ENCODE assay signal across 1 cellular context in the genomic region with DNA sequence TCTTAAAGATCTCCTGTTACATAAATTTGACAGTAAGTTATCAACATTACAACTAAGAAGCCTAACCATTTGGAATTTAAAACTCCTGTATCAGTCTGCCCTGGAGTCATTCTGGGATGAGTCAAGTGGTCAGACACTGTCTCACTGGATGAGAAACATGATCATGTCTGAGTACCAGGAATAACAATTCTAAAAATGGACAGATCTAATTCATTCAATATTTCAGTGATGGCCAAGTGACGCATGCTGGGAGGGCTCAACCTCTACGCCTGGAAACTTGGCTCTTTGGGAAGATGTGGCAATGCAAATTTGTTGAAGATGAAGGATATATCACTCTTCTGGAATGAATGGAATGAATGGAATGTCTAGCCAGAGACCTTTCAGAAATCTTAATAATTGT.
TF ChIP-seq lines count a peak whose summit lies in the region.

No MANE protein-coding gene starts in this region.

TF ChIP-seq in GM23338, 12 proteins besides CTCF, POLR2A, EP300 and RAD21 (continued from another document):
- TF ChIP-seq, protein P1, sequence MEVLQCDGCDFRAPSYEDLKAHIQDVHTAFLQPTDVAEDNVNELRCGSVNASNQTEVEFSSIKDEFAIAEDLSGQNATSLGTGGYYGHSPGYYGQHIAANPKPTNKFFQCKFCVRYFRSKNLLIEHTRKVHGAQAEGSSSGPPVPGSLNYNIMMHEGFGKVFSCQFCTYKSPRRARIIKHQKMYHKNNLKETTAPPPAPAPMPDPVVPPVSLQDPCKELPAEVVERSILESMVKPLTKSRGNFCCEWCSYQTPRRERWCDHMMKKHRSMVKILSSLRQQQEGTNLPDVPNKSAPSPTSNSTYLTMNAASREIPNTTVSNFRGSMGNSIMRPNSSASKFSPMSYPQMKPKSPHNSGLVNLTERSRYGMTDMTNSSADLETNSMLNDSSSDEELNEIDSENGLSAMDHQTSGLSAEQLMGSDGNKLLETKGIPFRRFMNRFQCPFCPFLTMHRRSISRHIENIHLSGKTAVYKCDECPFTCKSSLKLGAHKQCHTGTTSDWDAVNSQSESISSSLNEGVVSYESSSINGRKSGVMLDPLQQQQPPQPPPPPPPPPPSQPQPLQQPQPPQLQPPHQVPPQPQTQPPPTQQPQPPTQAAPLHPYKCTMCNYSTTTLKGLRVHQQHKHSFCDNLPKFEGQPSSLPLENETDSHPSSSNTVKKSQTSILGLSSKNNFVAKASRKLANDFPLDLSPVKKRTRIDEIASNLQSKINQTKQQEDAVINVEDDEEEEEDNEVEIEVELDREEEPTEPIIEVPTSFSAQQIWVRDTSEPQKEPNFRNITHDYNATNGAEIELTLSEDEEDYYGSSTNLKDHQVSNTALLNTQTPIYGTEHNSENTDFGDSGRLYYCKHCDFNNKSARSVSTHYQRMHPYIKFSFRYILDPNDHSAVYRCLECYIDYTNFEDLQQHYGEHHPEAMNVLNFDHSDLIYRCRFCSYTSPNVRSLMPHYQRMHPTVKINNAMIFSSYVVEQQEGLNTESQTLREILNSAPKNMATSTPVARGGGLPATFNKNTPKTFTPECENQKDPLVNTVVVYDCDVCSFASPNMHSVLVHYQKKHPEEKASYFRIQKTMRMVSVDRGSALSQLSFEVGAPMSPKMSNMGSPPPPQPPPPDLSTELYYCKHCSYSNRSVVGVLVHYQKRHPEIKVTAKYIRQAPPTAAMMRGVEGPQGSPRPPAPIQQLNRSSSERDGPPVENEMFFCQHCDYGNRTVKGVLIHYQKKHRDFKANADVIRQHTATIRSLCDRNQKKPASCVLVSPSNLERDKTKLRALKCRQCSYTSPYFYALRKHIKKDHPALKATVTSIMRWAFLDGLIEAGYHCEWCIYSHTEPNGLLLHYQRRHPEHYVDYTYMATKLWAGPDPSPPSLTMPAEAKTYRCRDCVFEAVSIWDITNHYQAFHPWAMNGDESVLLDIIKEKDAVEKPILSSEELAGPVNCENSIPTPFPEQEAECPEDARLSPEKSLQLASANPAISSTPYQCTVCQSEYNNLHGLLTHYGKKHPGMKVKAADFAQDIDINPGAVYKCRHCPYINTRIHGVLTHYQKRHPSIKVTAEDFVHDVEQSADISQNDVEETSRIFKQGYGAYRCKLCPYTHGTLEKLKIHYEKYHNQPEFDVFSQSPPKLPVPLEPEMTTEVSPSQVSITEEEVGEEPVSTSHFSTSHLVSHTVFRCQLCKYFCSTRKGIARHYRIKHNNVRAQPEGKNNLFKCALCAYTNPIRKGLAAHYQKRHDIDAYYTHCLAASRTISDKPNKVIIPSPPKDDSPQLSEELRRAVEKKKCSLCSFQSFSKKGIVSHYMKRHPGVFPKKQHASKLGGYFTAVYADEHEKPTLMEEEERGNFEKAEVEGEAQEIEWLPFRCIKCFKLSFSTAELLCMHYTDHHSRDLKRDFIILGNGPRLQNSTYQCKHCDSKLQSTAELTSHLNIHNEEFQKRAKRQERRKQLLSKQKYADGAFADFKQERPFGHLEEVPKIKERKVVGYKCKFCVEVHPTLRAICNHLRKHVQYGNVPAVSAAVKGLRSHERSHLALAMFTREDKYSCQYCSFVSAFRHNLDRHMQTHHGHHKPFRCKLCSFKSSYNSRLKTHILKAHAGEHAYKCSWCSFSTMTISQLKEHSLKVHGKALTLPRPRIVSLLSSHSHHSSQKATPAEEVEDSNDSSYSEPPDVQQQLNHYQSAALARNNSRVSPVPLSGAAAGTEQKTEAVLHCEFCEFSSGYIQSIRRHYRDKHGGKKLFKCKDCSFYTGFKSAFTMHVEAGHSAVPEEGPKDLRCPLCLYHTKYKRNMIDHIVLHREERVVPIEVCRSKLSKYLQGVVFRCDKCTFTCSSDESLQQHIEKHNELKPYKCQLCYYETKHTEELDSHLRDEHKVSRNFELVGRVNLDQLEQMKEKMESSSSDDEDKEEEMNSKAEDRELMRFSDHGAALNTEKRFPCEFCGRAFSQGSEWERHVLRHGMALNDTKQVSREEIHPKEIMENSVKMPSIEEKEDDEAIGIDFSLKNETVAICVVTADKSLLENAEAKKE (CRISPR knock-in tag; IDR thresholded peaks at IDR 0.05) = no peak
